1 cellular context compared by ENCODE assay signal in the genomic region with DNA sequence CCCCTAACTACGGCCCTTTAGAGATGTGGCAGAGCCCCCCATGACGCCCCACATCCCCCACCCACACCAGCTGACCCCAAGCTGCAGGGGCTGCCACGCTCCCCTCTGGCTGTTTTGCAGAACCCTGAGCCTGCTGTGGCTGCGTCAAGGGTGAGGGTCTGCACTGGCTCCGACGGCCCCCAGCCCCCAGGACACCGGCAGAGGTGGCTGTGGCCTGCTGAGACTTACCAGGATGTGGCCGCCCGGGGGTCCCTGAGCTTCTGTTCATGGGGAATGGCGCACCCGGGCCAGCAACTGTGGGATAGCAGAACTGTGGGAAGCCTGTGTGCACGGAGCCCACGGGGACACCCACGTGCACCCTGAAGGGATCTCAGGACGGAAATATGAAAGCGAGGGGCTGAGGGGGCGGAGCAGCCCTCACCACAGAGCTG.
A peak's percentile ranks its signal among the peaks of the same experiment; 100 is the strongest.
TF ChIP-seq lines count a peak whose summit lies in the region.

No MANE protein-coding gene starts in this region.

TF ChIP-seq in HEK293, 187 proteins besides CTCF, POLR2A, EP300 and RAD21:
- TF ChIP-seq EGR2 (tag by site-specific recombination; IDR thresholded peaks at IDR 0.05; ENCODE audit: low read depth) = peak; percentile 75
- no peak for TF ChIP-seq ZSCAN30 (tag by site-specific recombination; IDR thresholded peaks at IDR 0.05)
- no peak for TF ChIP-seq ZNF155 (tag by site-specific recombination; IDR thresholded peaks at IDR 0.05)
- TF ChIP-seq, protein P1, sequence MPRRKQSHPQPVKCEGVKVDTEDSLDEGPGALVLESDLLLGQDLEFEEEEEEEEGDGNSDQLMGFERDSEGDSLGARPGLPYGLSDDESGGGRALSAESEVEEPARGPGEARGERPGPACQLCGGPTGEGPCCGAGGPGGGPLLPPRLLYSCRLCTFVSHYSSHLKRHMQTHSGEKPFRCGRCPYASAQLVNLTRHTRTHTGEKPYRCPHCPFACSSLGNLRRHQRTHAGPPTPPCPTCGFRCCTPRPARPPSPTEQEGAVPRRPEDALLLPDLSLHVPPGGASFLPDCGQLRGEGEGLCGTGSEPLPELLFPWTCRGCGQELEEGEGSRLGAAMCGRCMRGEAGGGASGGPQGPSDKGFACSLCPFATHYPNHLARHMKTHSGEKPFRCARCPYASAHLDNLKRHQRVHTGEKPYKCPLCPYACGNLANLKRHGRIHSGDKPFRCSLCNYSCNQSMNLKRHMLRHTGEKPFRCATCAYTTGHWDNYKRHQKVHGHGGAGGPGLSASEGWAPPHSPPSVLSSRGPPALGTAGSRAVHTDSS (tag by site-specific recombination; IDR thresholded peaks at IDR 0.05) = no peak
- TF ChIP-seq, protein P2, sequence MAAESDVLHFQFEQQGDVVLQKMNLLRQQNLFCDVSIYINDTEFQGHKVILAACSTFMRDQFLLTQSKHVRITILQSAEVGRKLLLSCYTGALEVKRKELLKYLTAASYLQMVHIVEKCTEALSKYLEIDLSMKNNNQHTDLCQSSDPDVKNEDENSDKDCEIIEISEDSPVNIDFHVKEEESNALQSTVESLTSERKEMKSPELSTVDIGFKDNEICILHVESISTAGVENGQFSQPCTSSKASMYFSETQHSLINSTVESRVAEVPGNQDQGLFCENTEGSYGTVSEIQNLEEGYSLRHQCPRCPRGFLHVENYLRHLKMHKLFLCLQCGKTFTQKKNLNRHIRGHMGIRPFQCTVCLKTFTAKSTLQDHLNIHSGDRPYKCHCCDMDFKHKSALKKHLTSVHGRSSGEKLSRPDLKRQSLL (tag by site-specific recombination; IDR thresholded peaks at IDR 0.05) = no peak
- peak; percentile 78 for TF ChIP-seq ZFHX2 (tag by site-specific recombination; conservative IDR thresholded peaks at IDR 0.05)
